ENCODE assay signal across 2 cellular contexts in genomic region chr11:1598406-1598805, GRCh38. TPM values are rescaled to one million over a fixed set of nuclear protein-coding genes. Genes with fewer than 3 reads are reported as not detected.
"Had no signal": no experiment of that assay in that cellular context is flagged by ENCODE, and none has a peak within 500 bp of the region (broad histone marks: within the 10 kb centered on the region; RNA-seq: fewer than 3 reads in every experiment).

No MANE protein-coding gene starts in this region.

RNA-seq across cellular contexts. Expression of gene KRTAP5-2, which starts 0.3 kb away (rescaled TPM):
- total RNA-seq: G401, GM12878 had no signal
- polyA plus RNA-seq: GM12878 had no signal

RNA-seq across cellular contexts. Expression of gene KRTAP5-3, which starts 9.9 kb away (rescaled TPM):
- total RNA-seq: G401, GM12878 had no signal
- polyA plus RNA-seq: GM12878 had no signal

RNA-seq across cellular contexts. Expression of gene KRTAP5-1, which starts 13.3 kb away (rescaled TPM):
- total RNA-seq: G401, GM12878 had no signal
- polyA plus RNA-seq: GM12878 had no signal

RNA-seq across cellular contexts. Expression of gene KRTAP5-4, which starts 23.5 kb away (rescaled TPM):
- total RNA-seq: G401, GM12878 had no signal
- polyA plus RNA-seq: GM12878 had no signal
